8 cellular contexts compared by ENCODE assay signal in genomic region chr4:114597410-114598115, GRCh38.
DNase-seq lines count a peak whose midpoint lies in the region; ATAC-seq, FAIRE-seq and TF ChIP-seq lines count a peak whose summit lies in the region.

No MANE protein-coding gene starts in this region.

- TF ChIP-seq CTCF in HEK293 (tag by site-specific recombination; IDR thresholded peaks at IDR 0.05), result no peak
- TF ChIP-seq CTCF in SU-DHL-6 (IDR thresholded peaks at IDR 0.05; ENCODE audit: insufficient read depth, low read length, poor library complexity, severe bottlenecking), result no peak
- TF ChIP-seq CTCF in retinal pigment epithelial cell (conservative IDR thresholded peaks at IDR 0.05; ENCODE audit: low read depth, low read length), result no peak

- peaks cover 20% of the 10 kb centered on the region; the same call in 1 of the 2 replicates for H3F3A ChIP-seq in SU-DHL-6 (ENCODE audit: insufficient read depth)

- CTCF ChIA-PET in HEK293 (lab: Yijun Ruan, JAX), result no interaction called here

- no peaks in the 10 kb centered on the region for H3K27me3 ChIP-seq in SU-DHL-6 (ENCODE audit: low read length)

- peak; percentile 42 to 64 for DNase-seq in hippocampal formation (lab: John Stamatoyannopoulos, UW)
- DNase-seq in retinal pigment epithelial cell (ENCODE audit: low read depth), result no peak
- no peak for DNase-seq in activated CD4-positive, CD25-positive, alpha-beta regulatory T cell treated with anti-CD3 and anti-CD28 coated beads, Interleukin-2, amount 50 U/mL, for 72 hours
- DNase-seq in H54 (ENCODE audit: insufficient read length, low spot score), result no peak
- DNase-seq in NCI-H82 (lab: John Stamatoyannopoulos, UW), result no peak

- H3K4me1 ChIP-seq in HEK293 (ENCODE audit: control insufficient read depth, insufficient read depth, low read length), result peaks cover 4% of the 10 kb centered on the region; the same call in 1 of the 2 replicates

- peak overlapping the region; percentile 92 for H3K9ac ChIP-seq in SU-DHL-6 (ENCODE audit: low read length)

- H3K9me2 ChIP-seq in SU-DHL-6 (replicated peaks; ENCODE audit: insufficient read depth, low read length), result no peaks in the 10 kb centered on the region

- H3K4me2 ChIP-seq in SU-DHL-6 (ENCODE audit: low read depth, low read length, poor library complexity, severe bottlenecking), result peak overlapping the region; percentile 90

- ATAC-seq in GM19351 (IDR thresholded peaks at IDR 0.05; ENCODE audit: unreplicated experiment), result no peak

- H3K9me3 ChIP-seq in HEK293 (ENCODE audit: control insufficient read depth, insufficient read depth, low read depth, low read length) (no peaks in the 10 kb centered on the region), SU-DHL-6 (ENCODE audit: insufficient read depth, low read length) (no peaks in the 10 kb centered on the region)

- H3K4me3 ChIP-seq in HEK293 (ENCODE audit: low read depth, low read length), result peak overlapping the region; percentile 79
- H3K4me3 ChIP-seq in SU-DHL-6 (ENCODE audit: insufficient read depth, low read length, poor library complexity, severe bottlenecking), result peak overlapping the region; percentile 64
- peak overlapping the region; percentile 63 for H3K4me3 ChIP-seq in retinal pigment epithelial cell (ENCODE audit: low read length)

- peak overlapping the region; percentile 95 for H2AFZ ChIP-seq in SU-DHL-6 (ENCODE audit: low read depth, low read length, severe bottlenecking)

- H3K36me3 ChIP-seq in HEK293 (ENCODE audit: control insufficient read depth in 2 of 2, insufficient read depth in 1 of 2, low read length in 2 of 2), result no peaks in the 10 kb centered on the region
- H3K36me3 ChIP-seq in SU-DHL-6 (ENCODE audit: low read length), result no peaks in the 10 kb centered on the region

- H3K27ac ChIP-seq in HEK293 (ENCODE audit: extremely low read depth, low read depth, low read length), result no peak overlapping the region; the same call in 1 of the 2 replicates
- peak overlapping the region; percentile 93 for H3K27ac ChIP-seq in SU-DHL-6 (ENCODE audit: low read depth, low read length)

- H4K20me1 ChIP-seq in SU-DHL-6 (ENCODE audit: low read depth, low read length), result no peaks in the 10 kb centered on the region

- no peak for FAIRE-seq in H54 (lab: Jason Lieb, UNC)

- no peak for TF ChIP-seq POLR2A in H54 (IDR thresholded peaks at IDR 0.05; ENCODE audit: low read depth, low read length)

- POLR2A ChIA-PET in HEK293 (lab: Yijun Ruan, JAX), result no interaction called here

- H3K79me2 ChIP-seq in SU-DHL-6 (ENCODE audit: insufficient read depth, low read length), result peaks cover 38% of the 10 kb centered on the region

TF ChIP-seq in HEK293, 187 proteins besides CTCF, POLR2A, EP300 and RAD21:
- TF ChIP-seq ZNF664 (tag by site-specific recombination; IDR thresholded peaks at IDR 0.05) (no peak), ZNF747 (tag by site-specific recombination; IDR thresholded peaks at IDR 0.05) (no peak)

Comparison
In these comparisons a context has a peak if more than half of its experiments do, and no peak if none do; other contexts are left out.
1. DNase-seq: peak in hippocampal formation (2 of 2); none in retinal pigment epithelial cell (single experiment), activated CD4-positive, CD25-positive, alpha-beta regulatory T cell treated with anti-CD3 and anti-CD28 coated beads, Interleukin-2, amount 50 U/mL, for 72 hours (single experiment), H54 (single experiment) and NCI-H82 (single experiment).
2. Peak in every context shown above with its lines, with median percentiles within 50 percentile points of each other: H3K4me3 ChIP-seq.